ENCODE assay signal across 7 cellular contexts in the genomic region with DNA sequence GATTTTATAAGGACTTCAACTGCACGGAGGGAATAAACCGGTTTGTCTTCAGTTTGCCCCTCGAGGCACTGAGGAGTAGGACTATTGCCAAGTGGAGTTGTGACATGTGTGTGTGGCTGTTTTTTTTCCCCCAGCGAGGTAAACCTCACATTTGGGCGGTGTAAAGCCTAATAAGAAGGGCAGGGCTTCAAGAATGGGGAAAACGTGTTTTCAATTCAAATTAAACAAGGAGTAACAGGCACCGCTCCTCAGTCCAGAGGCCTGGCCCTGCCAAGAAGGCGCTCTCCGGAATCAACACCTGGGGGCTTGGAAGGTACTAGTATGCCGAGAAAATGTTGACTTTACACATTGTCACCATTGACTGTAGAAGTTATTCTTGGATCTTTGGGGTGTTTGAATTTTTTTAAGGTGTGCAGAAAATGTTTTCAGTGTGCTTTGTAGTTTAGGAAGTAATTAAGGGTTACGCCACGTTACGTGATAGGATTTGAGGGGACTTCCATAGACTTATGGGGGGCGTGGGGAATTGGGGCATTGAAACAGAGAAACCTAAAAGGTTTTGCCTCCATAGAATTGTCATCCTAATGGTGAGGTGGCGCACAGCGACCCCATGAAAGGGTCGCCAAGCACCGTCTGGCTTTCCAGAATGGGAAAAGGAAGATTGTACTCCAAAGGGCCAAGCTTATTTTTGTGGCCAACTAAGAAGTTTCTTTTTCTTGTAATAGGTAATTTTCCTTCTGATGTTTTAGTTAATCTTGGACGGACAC. TPM values are rescaled to one million over a fixed set of nuclear protein-coding genes. Genes with fewer than 3 reads are reported as not detected.
DNase-seq lines count a peak whose midpoint lies in the region; ATAC-seq and FAIRE-seq lines count a peak whose summit lies in the region.

No MANE protein-coding gene starts in this region.

- no peak overlapping the region for H3K9ac ChIP-seq in HUES64 (ENCODE audit: low read depth, low read length)
- no peak overlapping the region for H3K9ac ChIP-seq in iPS-18a (ENCODE audit: low read length)

- no peaks in the 10 kb centered on the region for H3K36me3 ChIP-seq in HUES64 (ENCODE audit: insufficient read depth, low read length)
- no peaks in the 10 kb centered on the region for H3K36me3 ChIP-seq in iPS-18a (ENCODE audit: control insufficient read depth, low read depth, low read length)

- ATAC-seq in stimulated activated naive B cell treated with anti-CD40 and anti-IgM and Interleukin-4, amounts not matched to agents 10 μg/mL and 1 μg/mL and 100 μg/mL, for 72 hours (replicated peaks) = peak in 1 of 2 donors; percentile 10
- no peak for ATAC-seq in HG02642 (IDR thresholded peaks at IDR 0.05; ENCODE audit: poor library complexity, unreplicated experiment)

- peak overlapping the region; percentile 71 for H3K4me3 ChIP-seq in HUES64 (ENCODE audit: low read length)
- peak overlapping the region; percentile 76 for H3K4me3 ChIP-seq in iPS-18a (ENCODE audit: low read length)

- H3K9me3 ChIP-seq in HUES64 (ENCODE audit: insufficient read depth, low read depth, low read length) (no peaks in the 10 kb centered on the region), iPS-18a (ENCODE audit: control insufficient read depth, low read depth, low read length) (no peaks in the 10 kb centered on the region)

- no peak overlapping the region for H3K27ac Mint-ChIP-seq in activated T-helper 1 cell treated with anti-CD3 and anti-CD28 coated beads, Interleukin-12 subunit alpha, Interleukin-12 subunit beta, Interleukin-2, Interleukin-4 antibody, amounts not matched to agents 30 ng/mL and 10 ng/mL and 1 ng/mL, durations not matched to agents 14 hours and 24 hours and 36 hours
- no peak overlapping the region for H3K27ac Mint-ChIP-seq in stimulated activated naive B cell treated with anti-CD40 and anti-IgM and Interleukin-4, amounts not matched to agents 10 μg/mL and 1 μg/mL and 100 μg/mL, for 72 hours

- H3K4me1 ChIP-seq in HUES64 (ENCODE audit: insufficient read depth, low read length) = peaks cover 18% of the 10 kb centered on the region
- H3K4me1 ChIP-seq in iPS-18a (ENCODE audit: control insufficient read depth, low read depth, low read length) = no peaks in the 10 kb centered on the region

- H3K27ac ChIP-seq in HUES64 (ENCODE audit: low read depth, low read length) (no peak overlapping the region), iPS-18a (ENCODE audit: low read length) (no peak overlapping the region)

- intact Hi-C loops in activated T-helper 1 cell treated with anti-CD3 and anti-CD28 coated beads, Interleukin-12 subunit alpha, Interleukin-12 subunit beta, Interleukin-2, Interleukin-4 antibody, amounts not matched to agents 30 ng/mL and 10 ng/mL and 1 ng/mL, durations not matched to agents 14 hours and 24 hours and 36 hours (cut with micrococcal nuclease) = loop anchor here (5.0 to 10.0 kb wide), 2 partner anchors 85 to 158 kb away; a partner anchor contains a TSS

- no peak for DNase-seq in activated T-helper 1 cell treated with anti-CD3 and anti-CD28 coated beads, Interleukin-12 subunit alpha, Interleukin-12 subunit beta, Interleukin-2, Interleukin-4 antibody, amounts not matched to agents 30 ng/mL and 10 ng/mL and 1 ng/mL, durations not matched to agents 14 hours and 24 hours and 36 hours (ENCODE audit: low spot score)
- no peak for DNase-seq in stimulated activated naive B cell treated with anti-CD40 and anti-IgM and Interleukin-4, amounts not matched to agents 10 μg/mL and 1 μg/mL and 100 μg/mL, for 72 hours
- no peak for DNase-seq in DMS 273 (lab: John Stamatoyannopoulos, UW; ENCODE audit: unreplicated experiment)
- no peak for DNase-seq in GM19239 (ENCODE audit: insufficient read length, low spot score)

- no peaks in the 10 kb centered on the region for H3K36me3 Mint-ChIP-seq in activated T-helper 1 cell treated with anti-CD3 and anti-CD28 coated beads, Interleukin-12 subunit alpha, Interleukin-12 subunit beta, Interleukin-2, Interleukin-4 antibody, amounts not matched to agents 30 ng/mL and 10 ng/mL and 1 ng/mL, durations not matched to agents 14 hours and 24 hours and 36 hours (ENCODE audit: low read depth)
- no peaks in the 10 kb centered on the region for H3K36me3 Mint-ChIP-seq in stimulated activated naive B cell treated with anti-CD40 and anti-IgM and Interleukin-4, amounts not matched to agents 10 μg/mL and 1 μg/mL and 100 μg/mL, for 72 hours

- WGBS in HUES64 = 68% methylated on average over 19 of the region's 19 CpGs

- peaks cover 43% of the 10 kb centered on the region for H3K27me3 Mint-ChIP-seq in activated T-helper 1 cell treated with anti-CD3 and anti-CD28 coated beads, Interleukin-12 subunit alpha, Interleukin-12 subunit beta, Interleukin-2, Interleukin-4 antibody, amounts not matched to agents 30 ng/mL and 10 ng/mL and 1 ng/mL, durations not matched to agents 14 hours and 24 hours and 36 hours (ENCODE audit: insufficient read depth)
- H3K27me3 Mint-ChIP-seq in stimulated activated naive B cell treated with anti-CD40 and anti-IgM and Interleukin-4, amounts not matched to agents 10 μg/mL and 1 μg/mL and 100 μg/mL, for 72 hours = peaks cover 24 to 35% of the 10 kb centered on the region in 2 donors

- peaks cover 37% of the 10 kb centered on the region for H3K27me3 ChIP-seq in HUES64 (ENCODE audit: insufficient read depth, low read length)
- peaks cover 42% of the 10 kb centered on the region for H3K27me3 ChIP-seq in iPS-18a (ENCODE audit: control insufficient read depth, insufficient read depth, low read length)

- no peak for FAIRE-seq in GM19239 (lab: Jason Lieb, UNC)

- H3K4me3 Mint-ChIP-seq in activated T-helper 1 cell treated with anti-CD3 and anti-CD28 coated beads, Interleukin-12 subunit alpha, Interleukin-12 subunit beta, Interleukin-2, Interleukin-4 antibody, amounts not matched to agents 30 ng/mL and 10 ng/mL and 1 ng/mL, durations not matched to agents 14 hours and 24 hours and 36 hours = peak overlapping the region; percentile 66
- peak overlapping the region; percentile 88 to 92 for H3K4me3 Mint-ChIP-seq in stimulated activated naive B cell treated with anti-CD40 and anti-IgM and Interleukin-4, amounts not matched to agents 10 μg/mL and 1 μg/mL and 100 μg/mL, for 72 hours

- no peaks in the 10 kb centered on the region for H3K4me1 Mint-ChIP-seq in activated T-helper 1 cell treated with anti-CD3 and anti-CD28 coated beads, Interleukin-12 subunit alpha, Interleukin-12 subunit beta, Interleukin-2, Interleukin-4 antibody, amounts not matched to agents 30 ng/mL and 10 ng/mL and 1 ng/mL, durations not matched to agents 14 hours and 24 hours and 36 hours (ENCODE audit: low read depth)
- H3K4me1 Mint-ChIP-seq in stimulated activated naive B cell treated with anti-CD40 and anti-IgM and Interleukin-4, amounts not matched to agents 10 μg/mL and 1 μg/mL and 100 μg/mL, for 72 hours = peaks cover 11 to 19% of the 10 kb centered on the region in 2 donors

- H3K9me3 Mint-ChIP-seq in activated T-helper 1 cell treated with anti-CD3 and anti-CD28 coated beads, Interleukin-12 subunit alpha, Interleukin-12 subunit beta, Interleukin-2, Interleukin-4 antibody, amounts not matched to agents 30 ng/mL and 10 ng/mL and 1 ng/mL, durations not matched to agents 14 hours and 24 hours and 36 hours = no peaks in the 10 kb centered on the region
- no peaks in the 10 kb centered on the region for H3K9me3 Mint-ChIP-seq in stimulated activated naive B cell treated with anti-CD40 and anti-IgM and Interleukin-4, amounts not matched to agents 10 μg/mL and 1 μg/mL and 100 μg/mL, for 72 hours

RNA-seq across cellular contexts. Expression of a gene that starts 0.8 kb away (rescaled TPM):
- polyA plus RNA-seq in HUES64 (2013, experiment 1 of 2) = 2.4 TPM
- polyA plus RNA-seq in HUES64 (2013, experiment 2 of 2) = 3.9 TPM
- total RNA-seq in activated T-helper 1 cell treated with anti-CD3 and anti-CD28 coated beads, Interleukin-12 subunit alpha, Interleukin-12 subunit beta, Interleukin-2, Interleukin-4 antibody, amounts not matched to agents 30 ng/mL and 10 ng/mL and 1 ng/mL, durations not matched to agents 14 hours and 24 hours and 36 hours = not detected in 2 replicates
